9 cellular contexts compared by ENCODE assay signal in genomic region chr11:46352063-46352841, GRCh38. TPM values are rescaled to one million over a fixed set of nuclear protein-coding genes. Genes with fewer than 3 reads are reported as not detected.
DNase-seq lines count a peak whose midpoint lies in the region; ATAC-seq and TF ChIP-seq lines count a peak whose summit lies in the region.
"Had no signal": no experiment of that assay in that cellular context is flagged by ENCODE, and none has a peak within 500 bp of the region (broad histone marks: within the 10 kb centered on the region; RNA-seq: fewer than 3 reads in every experiment).

No MANE protein-coding gene starts in this region.

- no peak overlapping the region for H3K4me3 Mint-ChIP-seq in stimulated activated naive B cell treated with anti-CD40 and anti-IgM and Interleukin-4, amounts not matched to agents 10 μg/mL and 1 μg/mL and 100 μg/mL, for 72 hours

- intact Hi-C loops in mucosa of descending colon (cut with DNase I, micrococcal nuclease): no loop called here

- peak overlapping the region; percentile 70 for H3K27ac Mint-ChIP-seq in stimulated activated naive B cell treated with anti-CD40 and anti-IgM and Interleukin-4, amounts not matched to agents 10 μg/mL and 1 μg/mL and 100 μg/mL, for 72 hours

- TF ChIP-seq CTCF in coronary artery (IDR thresholded peaks at IDR 0.05) (peak; percentile 50), mucosa of descending colon (IDR thresholded peaks at IDR 0.05) (peak; percentile 55)

- no peak overlapping the region for H3K4me3 ChIP-seq in coronary artery
- no peak overlapping the region for H3K4me3 ChIP-seq in mucosa of descending colon

- H3K9me3 ChIP-seq in mucosa of descending colon: no peaks in the 10 kb centered on the region

- peak; percentile 16 for ATAC-seq in mucosa of descending colon
- no peak for ATAC-seq in stimulated activated naive B cell treated with anti-CD40 and anti-IgM and Interleukin-4, amounts not matched to agents 10 μg/mL and 1 μg/mL and 100 μg/mL, for 72 hours (replicated peaks)
- no peak for ATAC-seq in HG02588 (IDR thresholded peaks at IDR 0.05; ENCODE audit: unreplicated experiment)

- DNase-seq in Ammon's horn (ENCODE audit: low spot score) (peak; percentile 69), KBM-7 (peak; percentile 86), coronary artery (ENCODE audit: low spot score) (no peak), mucosa of descending colon (peak in 2 of 3 donors; percentile 51 to 81), NCI-H1417 treated with DMSO at 0.1 percent for 48 hours (lab: John Stamatoyannopoulos, UW) (no peak)
- DNase-seq in activated CD4-positive, alpha-beta T cell treated with anti-CD3 and anti-CD28 coated beads, Interleukin-2, amount 50 U/mL, for 24 hours (ENCODE audit: low read depth in 1 of 2, low spot score in 1 of 2): peak; percentile 50 to 60
- DNase-seq in stimulated activated naive B cell treated with anti-CD40 and anti-IgM and Interleukin-4, amounts not matched to agents 10 μg/mL and 1 μg/mL and 100 μg/mL, for 72 hours: no peak
- DNase-seq: naive B cell had no signal

- peaks cover 37 to 62% of the 10 kb centered on the region in 2 donors for H3K4me1 Mint-ChIP-seq in stimulated activated naive B cell treated with anti-CD40 and anti-IgM and Interleukin-4, amounts not matched to agents 10 μg/mL and 1 μg/mL and 100 μg/mL, for 72 hours

- in situ Hi-C loops in KBM-7 (cut with MboI; ENCODE audit: low pct_unique_long_range_greater_than_20kb, low sequenced_read_pairs): loop anchor here (25.0 kb wide), 1 partner anchor 810 kb away; no protein-coding TSS in a partner anchor

- peaks cover 18% of the 10 kb centered on the region for H3K4me1 ChIP-seq in mucosa of descending colon (ENCODE audit: low read depth)

- H3K9me3 Mint-ChIP-seq in stimulated activated naive B cell treated with anti-CD40 and anti-IgM and Interleukin-4, amounts not matched to agents 10 μg/mL and 1 μg/mL and 100 μg/mL, for 72 hours: no peaks in the 10 kb centered on the region
- H3K9me3 Mint-ChIP-seq: naive B cell had no signal

- no peaks in the 10 kb centered on the region for H3K36me3 ChIP-seq in mucosa of descending colon (ENCODE audit: low read depth)

- H3K36me3 Mint-ChIP-seq in stimulated activated naive B cell treated with anti-CD40 and anti-IgM and Interleukin-4, amounts not matched to agents 10 μg/mL and 1 μg/mL and 100 μg/mL, for 72 hours: peaks cover 4 to 9% of the 10 kb centered on the region in 2 donors
- H3K36me3 Mint-ChIP-seq: naive B cell had no signal

- no peaks in the 10 kb centered on the region for H3K27me3 Mint-ChIP-seq in stimulated activated naive B cell treated with anti-CD40 and anti-IgM and Interleukin-4, amounts not matched to agents 10 μg/mL and 1 μg/mL and 100 μg/mL, for 72 hours
- H3K27me3 Mint-ChIP-seq: naive B cell had no signal

- peak overlapping the region in 1 of 2 donors; percentile 10 for H3K27ac ChIP-seq in coronary artery

RNA-seq across cellular contexts. Expression of gene DGKZ, which starts 5.0 kb away (rescaled TPM):
- total RNA-seq in mucosa of descending colon: 10 to 100 TPM; 41.2 to 49.6 (median 47.2) TPM

RNA-seq across cellular contexts. Expression of gene MDK, which starts 29.2 kb away (rescaled TPM):
- 100 to 1,000 TPM; 103 to 672 (median 193) TPM for total RNA-seq in mucosa of descending colon

RNA-seq across cellular contexts. Expression of gene CHRM4, which starts 39.3 kb away (rescaled TPM):
- total RNA-seq in mucosa of descending colon: 1 to 10 TPM in 2 of 3 donors, under 1 TPM in 1; 0.32 to 6.0 (median 3.1) TPM

Comparison
In these comparisons a context has a peak if more than half of its experiments do, and no peak if none do; other contexts are left out.
1. DNase-seq: peak in Ammon's horn (single experiment), KBM-7 (single experiment), activated CD4-positive, alpha-beta T cell treated with anti-CD3 and anti-CD28 coated beads, Interleukin-2, amount 50 U/mL, for 24 hours (2 of 2) and mucosa of descending colon (2 of 3); none in coronary artery (single experiment), stimulated activated naive B cell treated with anti-CD40 and anti-IgM and Interleukin-4, amounts not matched to agents 10 μg/mL and 1 μg/mL and 100 μg/mL, for 72 hours (single experiment) and NCI-H1417 treated with DMSO at 0.1 percent for 48 hours (single experiment).